17 cellular contexts compared by ENCODE assay signal in genomic region chr3:15220661-15221060, GRCh38. TPM values are rescaled to one million over a fixed set of nuclear protein-coding genes. Genes with fewer than 3 reads are reported as not detected.
DNase-seq lines count a peak whose midpoint lies in the region; ATAC-seq, FAIRE-seq and TF ChIP-seq lines count a peak whose summit lies in the region.
"Had no signal": no experiment of that assay in that cellular context is flagged by ENCODE, and none has a peak within 500 bp of the region (broad histone marks: within the 10 kb centered on the region; RNA-seq: fewer than 3 reads in every experiment).

No MANE protein-coding gene starts in this region.

- in situ Hi-C loops in gastrocnemius medialis (cut with MboI; ENCODE audit: low sequenced_read_pairs in 4 of 4), result loop anchor here in 3 of 4 donors (25.0 kb wide), 2 partner anchors 283 to 342 kb away; partner anchors contain the start of gene NR2C2 (in 2 of the 3)

- peaks cover 10% of the 10 kb centered on the region for H3K36me3 Mint-ChIP-seq in T-helper 17 cell (ENCODE audit: low read depth)
- peaks cover 25% of the 10 kb centered on the region for H3K36me3 Mint-ChIP-seq in memory B cell

- peaks cover 5% of the 10 kb centered on the region for H3K4me1 Mint-ChIP-seq in T-helper 17 cell
- H3K4me1 Mint-ChIP-seq in memory B cell, result peaks cover 12% of the 10 kb centered on the region
- H3K4me1 Mint-ChIP-seq: H9 had no signal

- TF ChIP-seq POLR2A in gastrocnemius medialis (IDR thresholded peaks at IDR 0.05) (no peak), gastroesophageal sphincter (IDR thresholded peaks at IDR 0.05) (no peak)

- no peak overlapping the region for H3K4me3 ChIP-seq in gastrocnemius medialis
- no peak overlapping the region for H3K4me3 ChIP-seq in gastroesophageal sphincter
- H3K4me3 ChIP-seq: GM12878 had no signal

- H3K9me3 ChIP-seq in T-helper 17 cell (ENCODE audit: control insufficient read depth, low read length, poor library complexity, severe bottlenecking) (no peaks in the 10 kb centered on the region), gastrocnemius medialis (no peaks in the 10 kb centered on the region), gastroesophageal sphincter (no peaks in the 10 kb centered on the region)
- H3K9me3 ChIP-seq: Caco-2 had no signal

- H3K4me3 Mint-ChIP-seq in T-helper 17 cell (no peak overlapping the region), memory B cell (no peak overlapping the region)
- H3K4me3 Mint-ChIP-seq: CD4-positive, alpha-beta T cell; H9 had no signal

- H3K27ac Mint-ChIP-seq in T-helper 17 cell (peak overlapping the region; percentile 8), memory B cell (peak overlapping the region; percentile 74)
- H3K27ac Mint-ChIP-seq: CD4-positive, alpha-beta T cell; H9 had no signal

- ATAC-seq in T-helper 17 cell, result no peak
- no peak for ATAC-seq in memory B cell (ENCODE audit: low read depth)
- peak; percentile 39 to 91 for ATAC-seq in gastrocnemius medialis
- ATAC-seq in gastroesophageal sphincter, result no peak
- ATAC-seq: GM12878 had no signal

- TF ChIP-seq EP300 in gastroesophageal sphincter (IDR thresholded peaks at IDR 0.05), result no peak

- H3K4me1 ChIP-seq in gastrocnemius medialis (peaks cover 29 to 50% of the 10 kb centered on the region in 2 donors), gastroesophageal sphincter (peaks cover 0 to 41% (median 10%) of the 10 kb centered on the region in 3 donors)
- H3K4me1 ChIP-seq: Caco-2 had no signal

- TF ChIP-seq CTCF in D721Med (IDR thresholded peaks at IDR 0.05; ENCODE audit: insufficient read depth, missing control alignments) (no peak), gastrocnemius medialis (IDR thresholded peaks at IDR 0.05 in 4 of 5, conservative IDR thresholded peaks at IDR 0.05 in 1 of 5) (no peak), gastroesophageal sphincter (IDR thresholded peaks at IDR 0.05) (no peak)

- intact Hi-C loops in gastrocnemius medialis (cut with DNase I; ENCODE audit: low total_unique reads), result loop anchor here (10.0 kb wide), 1 partner anchor 364 kb away; no protein-coding TSS in a partner anchor

- H3K27me3 Mint-ChIP-seq in T-helper 17 cell (no peaks in the 10 kb centered on the region), memory B cell (no peaks in the 10 kb centered on the region)
- H3K27me3 Mint-ChIP-seq: CD4-positive, alpha-beta T cell had no signal

- FAIRE-seq in D721Med (lab: Jason Lieb, UNC), result peak; percentile 53
- FAIRE-seq: GM12878, GM19239, H1 had no signal

- H3K27ac ChIP-seq in gastrocnemius medialis (peak overlapping the region in 1 of 4 donors; percentile 59), gastroesophageal sphincter (no peak overlapping the region)
- H3K27ac ChIP-seq: C4-2B had no signal

- H3K36me3 ChIP-seq in gastrocnemius medialis (peaks cover 0 to 94% of the 10 kb centered on the region in 2 donors), gastroesophageal sphincter (peaks cover 11 to 89% of the 10 kb centered on the region in 2 donors)

- peak; percentile 23 for DNase-seq in D721Med (ENCODE audit: insufficient read length, low spot score)
- DNase-seq in T-helper 17 cell, result no peak
- no peak for DNase-seq in memory B cell (ENCODE audit: low spot score in 2 of 2)
- peak in 1 of 2 donors; percentile 34 for DNase-seq in gastrocnemius medialis
- no peak for DNase-seq in AG08395 (ENCODE audit: low spot score)
- no peak for DNase-seq in NCI-H1436 (lab: John Stamatoyannopoulos, UW)
- DNase-seq: Caco-2; CD4-positive, alpha-beta T cell; DMS53; DND-41; EL; H9 had no signal

- H3K9me3 Mint-ChIP-seq in memory B cell, result no peaks in the 10 kb centered on the region
- H3K9me3 Mint-ChIP-seq: CD4-positive, alpha-beta T cell; H9 had no signal

- 79 to 89% methylated on average over 2 of the region's 2 CpGs for WGBS in gastroesophageal sphincter (ENCODE audit: low coverage in 1 of 2), 2 donors

- no peaks in the 10 kb centered on the region for H3K27me3 ChIP-seq in gastrocnemius medialis
- no peaks in the 10 kb centered on the region for H3K27me3 ChIP-seq in gastroesophageal sphincter

RNA-seq across cellular contexts. Expression of gene CAPN7, which starts 14.6 kb away (rescaled TPM):
- total RNA-seq in T-helper 17 cell (10 to 100 TPM; 54.6 to 61.2 TPM), gastrocnemius medialis (100 to 1,000 TPM in 1 of 4 donors, 10 to 100 TPM in 3; 33.8 to 153 (median 69.7) TPM), gastroesophageal sphincter (10 to 100 TPM; 37.5 to 88.4 (median 59.5) TPM)

Comparison
In these comparisons a context has a peak if more than half of its experiments do, and no peak if none do; other contexts are left out.
1. ATAC-seq: peak in gastrocnemius medialis (2 of 2); none in T-helper 17 cell (single experiment), memory B cell (single experiment) and gastroesophageal sphincter (single experiment).